ENCODE assay signal across 3 cellular contexts in genomic region chr6:128725271-128726233, GRCh38.
TF ChIP-seq lines count a peak whose summit lies in the region.

No MANE protein-coding gene starts in this region.

TF ChIP-seq in GM23338, 12 proteins besides CTCF, POLR2A, EP300 and RAD21 (continued from another document):
- no peak for TF ChIP-seq JUNB (IDR thresholded peaks at IDR 0.05; ENCODE audit: unreplicated experiment)
- no peak for TF ChIP-seq REST (IDR thresholded peaks at IDR 0.05; ENCODE audit: unreplicated experiment)
- TF ChIP-seq STAT1 (IDR thresholded peaks at IDR 0.05; ENCODE audit: unreplicated experiment): no peak
- no peak for TF ChIP-seq CREB1 (CRISPR knock-in tag; IDR thresholded peaks at IDR 0.05; ENCODE audit: low read depth)
- TF ChIP-seq POLR2AphosphoS5 (IDR thresholded peaks at IDR 0.05; ENCODE audit: low read depth): no peak
TF ChIP-seq in GM23338: peak in this region for 0.

TF ChIP-seq in H1, 55 proteins besides CTCF, POLR2A, EP300 and RAD21:
- TF ChIP-seq USF2 (IDR thresholded peaks at IDR 0.05; ENCODE audit: low read length) (no peak), SP4 (IDR thresholded peaks at IDR 0.05; ENCODE audit: low read length) (no peak)

TF ChIP-seq in neural cell, 6 proteins besides CTCF, POLR2A, EP300 and RAD21 (continued from another document):
- TF ChIP-seq MXI1 (conservative IDR thresholded peaks at IDR 0.05; ENCODE audit: poor library complexity, severe bottlenecking) (no peak), EZH2 (IDR thresholded peaks at IDR 0.05; ENCODE audit: borderline replicate concordance, insufficient read depth, low read length, poor library complexity, severe bottlenecking) (no peak)
TF ChIP-seq in neural cell: peak in this region for 1.
